Comparison of ENCODE assay signal across 20 cellular contexts in genomic region chrY:19477959-19478358, GRCh38.
"Had no signal": no experiment of that assay in that cellular context is flagged by ENCODE, and none has a peak within 500 bp of the region (broad histone marks: within the 10 kb centered on the region; RNA-seq: fewer than 3 reads in every experiment).

No MANE protein-coding gene starts in this region.

- H3K27ac ChIP-seq: SJSA1, SK-N-MC had no signal

- H3K36me3 ChIP-seq: SJSA1 had no signal

- H3K4me1 ChIP-seq: SJSA1 had no signal

- DNase-seq: Kasumi-1, KG1, MM.1S, NCI-H1092 treated with DMSO at 0.1 percent for 48 hours, NCI-H1436, NCI-H187, NCI-H2029, NCI-H2081 treated with DMSO at 0.1 percent for 48 hours, NCI-H2171, NCI-H226, NCI-H446, NCI-H510A, NCI-H524 treated with DMSO at 0.1 percent for 48 hours, NCI-H69, NCI-H774, Right ventricle myocardium superior, RPMI8226, SIG-M5 had no signal

- H3K9me3 ChIP-seq: SJSA1 had no signal

- H3K4me3 ChIP-seq: SJSA1, SK-N-MC had no signal

- H3K27me3 ChIP-seq: SJSA1 had no signal
